Comparison of ENCODE assay signal across 10 cellular contexts in genomic region chr20:11235058-11235457, GRCh38.
DNase-seq lines count a peak whose midpoint lies in the region; TF ChIP-seq lines count a peak whose summit lies in the region.
"Had no signal": no experiment of that assay in that cellular context is flagged by ENCODE, and none has a peak within 500 bp of the region (broad histone marks: within the 10 kb centered on the region; RNA-seq: fewer than 3 reads in every experiment).

No MANE protein-coding gene starts in this region.

- no peak for TF ChIP-seq CTCF in choroid plexus epithelial cell (conservative IDR thresholded peaks at IDR 0.05; ENCODE audit: low read depth, low read length)

- 42 to 54% methylated on average over 2 to 3 of the region's 3 CpGs for WGBS in mesodermal cell (ENCODE audit: insufficient coverage in 2 of 2), 2 experiments

- H3K9me3 ChIP-seq in mesodermal cell (ENCODE audit: control insufficient read depth, low read length) = no peaks in the 10 kb centered on the region

- peaks cover 41% of the 10 kb centered on the region for H3K4me1 ChIP-seq in mesodermal cell (ENCODE audit: control insufficient read depth, insufficient read depth, low read length, poor library complexity, severe bottlenecking)

- DNase-seq in AG20443 (ENCODE audit: low spot score) = peak; percentile 47
- DNase-seq in M059J (ENCODE audit: low read depth) = peak; percentile 99
- peak; percentile 53 for DNase-seq in choroid plexus epithelial cell (ENCODE audit: low read depth)
- no peak for DNase-seq in C1 segment of cervical spinal cord (lab: John Stamatoyannopoulos, UW)
- DNase-seq in dedifferentiated amniotic fluid mesenchymal stem cell (ENCODE audit: extremely low spot score) = no peak
- no peak for DNase-seq in Kasumi-1 (lab: John Stamatoyannopoulos, UW)
- DNase-seq in activated T-cell treated with anti-CD3 and anti-CD28 coated beads, Interleukin-2, amount 50 U/mL, for 1 hour = no peak
- DNase-seq: activated T-cell treated with anti-CD3 and anti-CD28 coated beads for 4 hours had no signal

- H3K27ac ChIP-seq in mesodermal cell (ENCODE audit: low read depth, low read length, severe bottlenecking) = peak overlapping the region; percentile 80

- H3K4me3 ChIP-seq in choroid plexus epithelial cell (ENCODE audit: low read depth, low read length) = no peak overlapping the region
- H3K4me3 ChIP-seq in mesodermal cell (ENCODE audit: extremely low read depth, insufficient read depth, low read length, poor library complexity, severe bottlenecking) = no peak overlapping the region
- H3K4me3 ChIP-seq: cardiac muscle cell had no signal

- H3K36me3 ChIP-seq in mesodermal cell (ENCODE audit: control insufficient read depth, insufficient read depth, low read length) = no peaks in the 10 kb centered on the region
- H3K36me3 ChIP-seq: cardiac muscle cell had no signal

Comparison
In these comparisons a context has a peak if more than half of its experiments do, and no peak if none do; other contexts are left out.
1. DNase-seq: peak in AG20443 (single experiment), M059J (single experiment) and choroid plexus epithelial cell (single experiment); none in C1 segment of cervical spinal cord (0 of 14), dedifferentiated amniotic fluid mesenchymal stem cell (single experiment), Kasumi-1 (0 of 2) and activated T-cell treated with anti-CD3 and anti-CD28 coated beads, Interleukin-2, amount 50 U/mL, for 1 hour (single experiment).